11 cellular contexts compared by ENCODE assay signal in the genomic region with DNA sequence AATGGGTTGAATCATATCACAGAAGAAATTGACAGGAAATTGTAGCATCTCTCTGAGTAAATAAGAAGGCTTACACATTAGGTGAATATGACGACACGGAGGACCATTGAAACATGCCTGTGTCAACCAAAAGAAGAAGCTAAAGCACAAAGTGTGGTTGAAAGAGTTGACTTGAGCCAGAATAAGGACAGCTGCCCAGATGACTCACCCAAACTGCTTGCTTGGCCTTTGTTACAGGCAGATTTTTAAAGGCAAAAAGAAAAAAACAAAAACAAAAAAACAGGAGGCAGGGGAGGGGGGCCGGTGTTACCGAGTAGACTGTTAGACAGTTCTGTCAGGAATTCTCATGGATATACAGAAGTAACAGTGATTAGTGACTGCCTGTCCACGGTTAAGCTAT.
DNase-seq lines count a peak whose midpoint lies in the region; ATAC-seq and TF ChIP-seq lines count a peak whose summit lies in the region.
"Had no signal": no experiment of that assay in that cellular context is flagged by ENCODE, and none has a peak within 500 bp of the region (broad histone marks: within the 10 kb centered on the region; RNA-seq: fewer than 3 reads in every experiment).

No MANE protein-coding gene starts in this region.

- H3K79me1 ChIP-seq in neuronal stem cell (ENCODE audit: low read depth, low read length): no peaks in the 10 kb centered on the region

- no peak overlapping the region for H4K91ac ChIP-seq in neuronal stem cell (ENCODE audit: low read depth, low read length, poor library complexity)

- H3K4me1 ChIP-seq in left ventricle myocardium inferior: no peaks in the 10 kb centered on the region
- no peaks in the 10 kb centered on the region for H3K4me1 ChIP-seq in neuronal stem cell (ENCODE audit: control insufficient read depth in 2 of 2, insufficient read depth in 1 of 2, low read depth in 1 of 2, low read length in 2 of 2)

- no peak overlapping the region for H2BK12ac ChIP-seq in neuronal stem cell (ENCODE audit: low read length)

- no peak overlapping the region for H3K9ac ChIP-seq in neuronal stem cell (ENCODE audit: low read depth, low read length, poor library complexity)

- no peak overlapping the region for H3K4me3 Mint-ChIP-seq in activated CD4-positive, alpha-beta T cell treated with anti-CD3 and anti-CD28 coated beads, Interleukin-2, amount 10 ng/mL, durations not matched to agents 24 days and 14 days
- H3K4me3 Mint-ChIP-seq in activated T-helper 17 cell treated with anti-CD3 and anti-CD28 coated beads, Interleukin-2, amount 50 U/mL, for 72 hours: no peak overlapping the region
- H3K4me3 Mint-ChIP-seq in stimulated activated effector memory CD8-positive, alpha-beta T cell treated with anti-CD3 and anti-CD28 coated beads, Interleukin-12 subunit alpha, Interleukin-12 subunit beta, amount 100 ng/mL, for 72 hours: no peak overlapping the region
- no peak overlapping the region for H3K4me3 Mint-ChIP-seq in effector memory CD8-positive, alpha-beta T cell
- H3K4me3 Mint-ChIP-seq: central memory CD8-positive, alpha-beta T cell; stimulated activated naive CD8-positive, alpha-beta T cell treated with anti-CD3 and anti-CD28 coated beads, Interleukin-15, Interleukin-2, amounts not matched to agents 100 ng/mL and 50 ng/mL, for 24 hours had no signal

- H2BK120ac ChIP-seq in neuronal stem cell (ENCODE audit: low read depth, low read length): no peak overlapping the region

- H3K9me3 Mint-ChIP-seq in activated CD4-positive, alpha-beta T cell treated with anti-CD3 and anti-CD28 coated beads, Interleukin-2, amount 10 ng/mL, durations not matched to agents 24 days and 14 days: no peaks in the 10 kb centered on the region
- no peaks in the 10 kb centered on the region for H3K9me3 Mint-ChIP-seq in activated T-helper 17 cell treated with anti-CD3 and anti-CD28 coated beads, Interleukin-2, amount 50 U/mL, for 72 hours
- no peaks in the 10 kb centered on the region for H3K9me3 Mint-ChIP-seq in stimulated activated effector memory CD8-positive, alpha-beta T cell treated with anti-CD3 and anti-CD28 coated beads, Interleukin-12 subunit alpha, Interleukin-12 subunit beta, amount 100 ng/mL, for 72 hours
- no peaks in the 10 kb centered on the region for H3K9me3 Mint-ChIP-seq in effector memory CD8-positive, alpha-beta T cell
- H3K9me3 Mint-ChIP-seq: central memory CD8-positive, alpha-beta T cell; stimulated activated naive CD8-positive, alpha-beta T cell treated with anti-CD3 and anti-CD28 coated beads, Interleukin-15, Interleukin-2, amounts not matched to agents 100 ng/mL and 50 ng/mL, for 24 hours had no signal

- peaks cover 45% of the 10 kb centered on the region for H3K36me3 Mint-ChIP-seq in activated CD4-positive, alpha-beta T cell treated with anti-CD3 and anti-CD28 coated beads, Interleukin-2, amount 10 ng/mL, durations not matched to agents 24 days and 14 days (ENCODE audit: low read depth)
- peaks cover 89% of the 10 kb centered on the region for H3K36me3 Mint-ChIP-seq in activated T-helper 17 cell treated with anti-CD3 and anti-CD28 coated beads, Interleukin-2, amount 50 U/mL, for 72 hours (ENCODE audit: low read depth)
- H3K36me3 Mint-ChIP-seq in stimulated activated effector memory CD8-positive, alpha-beta T cell treated with anti-CD3 and anti-CD28 coated beads, Interleukin-12 subunit alpha, Interleukin-12 subunit beta, amount 100 ng/mL, for 72 hours: peaks cover 60% of the 10 kb centered on the region
- peaks cover 18% of the 10 kb centered on the region for H3K36me3 Mint-ChIP-seq in effector memory CD8-positive, alpha-beta T cell (ENCODE audit: insufficient read depth)

- ATAC-seq in activated T-helper 17 cell treated with anti-CD3 and anti-CD28 coated beads, Interleukin-2, amount 50 U/mL, for 72 hours (replicated peaks): peak; percentile 59
- peak; percentile 63 for ATAC-seq in stimulated activated effector memory CD8-positive, alpha-beta T cell treated with anti-CD3 and anti-CD28 coated beads, Interleukin-12 subunit alpha, Interleukin-12 subunit beta, amount 100 ng/mL, for 72 hours
- no peak for ATAC-seq in effector memory CD8-positive, alpha-beta T cell (replicated peaks)

- no peak overlapping the region for H2AFZ ChIP-seq in neuronal stem cell (ENCODE audit: low read length)

- H3K27ac ChIP-seq in left ventricle myocardium inferior (replicated peaks) (peak overlapping the region; percentile 28), neuronal stem cell (replicated peaks; ENCODE audit: low read length) (no peak overlapping the region)

- H3K4me1 Mint-ChIP-seq in activated CD4-positive, alpha-beta T cell treated with anti-CD3 and anti-CD28 coated beads, Interleukin-2, amount 10 ng/mL, durations not matched to agents 24 days and 14 days: peaks cover 41% of the 10 kb centered on the region
- H3K4me1 Mint-ChIP-seq in activated T-helper 17 cell treated with anti-CD3 and anti-CD28 coated beads, Interleukin-2, amount 50 U/mL, for 72 hours: peaks cover 48% of the 10 kb centered on the region
- H3K4me1 Mint-ChIP-seq in stimulated activated effector memory CD8-positive, alpha-beta T cell treated with anti-CD3 and anti-CD28 coated beads, Interleukin-12 subunit alpha, Interleukin-12 subunit beta, amount 100 ng/mL, for 72 hours: peaks cover 55% of the 10 kb centered on the region
- peaks cover 16 to 19% of the 10 kb centered on the region in 2 donors for H3K4me1 Mint-ChIP-seq in effector memory CD8-positive, alpha-beta T cell (ENCODE audit: low read depth in 2 of 2)

- no peak overlapping the region for H2BK15ac ChIP-seq in neuronal stem cell (ENCODE audit: low read length)

- no peak overlapping the region for H2BK5ac ChIP-seq in neuronal stem cell (ENCODE audit: low read length)

- no peak overlapping the region for H3K18ac ChIP-seq in neuronal stem cell (ENCODE audit: low read length)

- H3K36me3 ChIP-seq in left ventricle myocardium inferior (peaks cover 38% of the 10 kb centered on the region), neuronal stem cell (replicated peaks in 1 of 2; ENCODE audit: control insufficient read depth in 2 of 2, insufficient read depth in 2 of 2, low read length in 2 of 2) (peaks cover 19 to 33% of the 10 kb centered on the region in 2 donors)

- H3K27me3 Mint-ChIP-seq in activated CD4-positive, alpha-beta T cell treated with anti-CD3 and anti-CD28 coated beads, Interleukin-2, amount 10 ng/mL, durations not matched to agents 24 days and 14 days: no peaks in the 10 kb centered on the region
- H3K27me3 Mint-ChIP-seq in activated T-helper 17 cell treated with anti-CD3 and anti-CD28 coated beads, Interleukin-2, amount 50 U/mL, for 72 hours: no peaks in the 10 kb centered on the region
- no peaks in the 10 kb centered on the region for H3K27me3 Mint-ChIP-seq in effector memory CD8-positive, alpha-beta T cell
- H3K27me3 Mint-ChIP-seq: central memory CD8-positive, alpha-beta T cell; stimulated activated naive CD8-positive, alpha-beta T cell treated with anti-CD3 and anti-CD28 coated beads, Interleukin-15, Interleukin-2, amounts not matched to agents 100 ng/mL and 50 ng/mL, for 24 hours had no signal

- no peak overlapping the region for H2AK5ac ChIP-seq in neuronal stem cell (ENCODE audit: low read depth, low read length)

- peak; percentile 30 for DNase-seq in activated CD4-positive, alpha-beta T cell treated with anti-CD3 and anti-CD28 coated beads, Interleukin-2, amount 10 ng/mL, durations not matched to agents 24 days and 14 days
- no peak for DNase-seq in activated CD4-positive, alpha-beta T cell treated with anti-CD3 and anti-CD28 coated beads, Interleukin-2, amount 50 U/mL, for 4 hours
- DNase-seq in left ventricle myocardium inferior (no peak), neuronal stem cell (ENCODE audit: low spot score) (no peak)
- no peak for DNase-seq in stimulated activated effector memory CD8-positive, alpha-beta T cell treated with anti-CD3 and anti-CD28 coated beads, Interleukin-12 subunit alpha, Interleukin-12 subunit beta, amount 100 ng/mL, for 72 hours (ENCODE audit: low spot score in 2 of 2)
- DNase-seq in activated CD4-positive, CD25-positive, alpha-beta regulatory T cell treated with anti-CD3 and anti-CD28 coated beads, Interleukin-2, amount 50 U/mL, for 72 hours: no peak
- no peak for DNase-seq in effector memory CD8-positive, alpha-beta T cell
- DNase-seq: NCI-H345 had no signal

- no peak overlapping the region for H3K14ac ChIP-seq in neuronal stem cell (ENCODE audit: low read length)

- TF ChIP-seq CTCF in left ventricle myocardium inferior (IDR thresholded peaks at IDR 0.05; ENCODE audit: borderline replicate concordance): no peak

- WGBS in neuronal stem cell (ENCODE audit: extremely low coverage in 2 of 2, insufficient read length in 2 of 2, insufficient replicate concordance in 1 of 2), 2 donors: no CpG with 5 or more reads among the region's 5 CpGs

- no peaks in the 10 kb centered on the region for H3K27me3 ChIP-seq in left ventricle myocardium inferior (ENCODE audit: low read depth)
- H3K27me3 ChIP-seq in neuronal stem cell (ENCODE audit: control insufficient read depth in 3 of 3, insufficient read depth in 3 of 3, low read depth in 1 of 3, low read length in 3 of 3): no peaks in the 10 kb centered on the region

- no peak overlapping the region for H3K4ac ChIP-seq in neuronal stem cell (ENCODE audit: low read length)

- H3K23ac ChIP-seq in neuronal stem cell (ENCODE audit: low read depth, low read length, poor library complexity): no peak overlapping the region

- no peaks in the 10 kb centered on the region for H3K9me3 ChIP-seq in left ventricle myocardium inferior (replicated peaks)
- peaks cover 1 to 5% of the 10 kb centered on the region in 2 donors for H3K9me3 ChIP-seq in neuronal stem cell (replicated peaks in 1 of 2; ENCODE audit: control insufficient read depth in 2 of 2, insufficient read depth in 1 of 2, low read depth in 1 of 2, low read length in 2 of 2)

- no peak overlapping the region for H4K8ac ChIP-seq in neuronal stem cell (ENCODE audit: low read depth, low read length)

- no peak overlapping the region for H3K27ac Mint-ChIP-seq in activated CD4-positive, alpha-beta T cell treated with anti-CD3 and anti-CD28 coated beads, Interleukin-2, amount 10 ng/mL, durations not matched to agents 24 days and 14 days
- H3K27ac Mint-ChIP-seq in activated T-helper 17 cell treated with anti-CD3 and anti-CD28 coated beads, Interleukin-2, amount 50 U/mL, for 72 hours: peak overlapping the region; percentile 58
- peak overlapping the region; percentile 72 for H3K27ac Mint-ChIP-seq in stimulated activated effector memory CD8-positive, alpha-beta T cell treated with anti-CD3 and anti-CD28 coated beads, Interleukin-12 subunit alpha, Interleukin-12 subunit beta, amount 100 ng/mL, for 72 hours
- peak overlapping the region in 1 of 2 donors; percentile 37 for H3K27ac Mint-ChIP-seq in effector memory CD8-positive, alpha-beta T cell
- H3K27ac Mint-ChIP-seq: stimulated activated naive CD8-positive, alpha-beta T cell treated with anti-CD3 and anti-CD28 coated beads, Interleukin-15, Interleukin-2, amounts not matched to agents 100 ng/mL and 50 ng/mL, for 24 hours had no signal

- no peak overlapping the region for H3K4me3 ChIP-seq in left ventricle myocardium inferior
- H3K4me3 ChIP-seq in neuronal stem cell (ENCODE audit: low read length in 2 of 2): no peak overlapping the region

- intact Hi-C loops in activated CD4-positive, alpha-beta T cell treated with anti-CD3 and anti-CD28 coated beads, Interleukin-2, amount 10 ng/mL, durations not matched to agents 24 days and 14 days (cut with micrococcal nuclease): no loop called here
- intact Hi-C loops in left ventricle myocardium inferior (cut with micrococcal nuclease): no loop called here

- no peak overlapping the region for H3K4me2 ChIP-seq in neuronal stem cell (ENCODE audit: insufficient read depth, low read length, poor library complexity, severe bottlenecking)
